In genomic region chr22:36565152-36565507, GRCh38 we compare ENCODE assay signal across 3 cellular contexts.
A peak's percentile ranks its signal among the peaks of the same experiment; 100 is the strongest.
TF ChIP-seq lines count a peak whose summit lies in the region.

No MANE protein-coding gene starts in this region.

TF ChIP-seq in HepG2, 621 proteins besides CTCF, POLR2A, EP300 and RAD21:
- TF ChIP-seq ZNF883 (CRISPR knock-in tag; IDR thresholded peaks at IDR 0.05; ENCODE audit: not compliant biosample characterization) (no peak), ZNF768 (CRISPR knock-in tag; IDR thresholded peaks at IDR 0.05) (peak; percentile 69)

TF ChIP-seq in IMR-90, 13 proteins besides CTCF, POLR2A, EP300 and RAD21:
- TF ChIP-seq MAZ (IDR thresholded peaks at IDR 0.05; ENCODE audit: borderline replicate concordance, low read depth, low read length) (no peak), CEBPB (IDR thresholded peaks at IDR 0.05; ENCODE audit: low read depth, low read length) (no peak), SMC3 (IDR thresholded peaks at IDR 0.05; ENCODE audit: low read depth, low read length) (no peak), RFX5 (IDR thresholded peaks at IDR 0.05; ENCODE audit: low read depth, low read length) (no peak), MXI1 (IDR thresholded peaks at IDR 0.05; ENCODE audit: borderline replicate concordance, low read depth, low read length) (no peak)
- TF ChIP-seq, protein P1, sequence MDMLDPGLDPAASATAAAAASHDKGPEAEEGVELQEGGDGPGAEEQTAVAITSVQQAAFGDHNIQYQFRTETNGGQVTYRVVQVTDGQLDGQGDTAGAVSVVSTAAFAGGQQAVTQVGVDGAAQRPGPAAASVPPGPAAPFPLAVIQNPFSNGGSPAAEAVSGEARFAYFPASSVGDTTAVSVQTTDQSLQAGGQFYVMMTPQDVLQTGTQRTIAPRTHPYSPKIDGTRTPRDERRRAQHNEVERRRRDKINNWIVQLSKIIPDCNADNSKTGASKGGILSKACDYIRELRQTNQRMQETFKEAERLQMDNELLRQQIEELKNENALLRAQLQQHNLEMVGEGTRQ (IDR thresholded peaks at IDR 0.05; ENCODE audit: low read depth, low read length), result no peak

TF ChIP-seq in K562, 482 proteins besides CTCF, POLR2A, EP300 and RAD21:
- peak; percentile 27; the same call in 1 of the 2 replicates for TF ChIP-seq BCOR (IDR thresholded peaks at IDR 0.05)
- peak; percentile 24 for TF ChIP-seq ZFP36 (IDR thresholded peaks at IDR 0.05; ENCODE audit: low read depth, low read length, partially characterized antibody)
- TF ChIP-seq ZNF830 (CRISPR knock-in tag; IDR thresholded peaks at IDR 0.05), result no peak
- TF ChIP-seq ZBTB12 (CRISPR knock-in tag; IDR thresholded peaks at IDR 0.05), result no peak
- TF ChIP-seq RBM22 (IDR thresholded peaks at IDR 0.05; ENCODE audit: low read depth, low read length, poor library complexity, severe bottlenecking), result no peak
- TF ChIP-seq SMARCC2 (IDR thresholded peaks at IDR 0.05; ENCODE audit: low read depth), result no peak
- peak; percentile 52 for TF ChIP-seq RBM25 (IDR thresholded peaks at IDR 0.05; ENCODE audit: low read depth, low read length, severe bottlenecking)
- no peak for TF ChIP-seq KDM4B (IDR thresholded peaks at IDR 0.05; ENCODE audit: borderline replicate concordance in 2 of 2, low read depth in 1 of 2)
- TF ChIP-seq, protein P2, sequence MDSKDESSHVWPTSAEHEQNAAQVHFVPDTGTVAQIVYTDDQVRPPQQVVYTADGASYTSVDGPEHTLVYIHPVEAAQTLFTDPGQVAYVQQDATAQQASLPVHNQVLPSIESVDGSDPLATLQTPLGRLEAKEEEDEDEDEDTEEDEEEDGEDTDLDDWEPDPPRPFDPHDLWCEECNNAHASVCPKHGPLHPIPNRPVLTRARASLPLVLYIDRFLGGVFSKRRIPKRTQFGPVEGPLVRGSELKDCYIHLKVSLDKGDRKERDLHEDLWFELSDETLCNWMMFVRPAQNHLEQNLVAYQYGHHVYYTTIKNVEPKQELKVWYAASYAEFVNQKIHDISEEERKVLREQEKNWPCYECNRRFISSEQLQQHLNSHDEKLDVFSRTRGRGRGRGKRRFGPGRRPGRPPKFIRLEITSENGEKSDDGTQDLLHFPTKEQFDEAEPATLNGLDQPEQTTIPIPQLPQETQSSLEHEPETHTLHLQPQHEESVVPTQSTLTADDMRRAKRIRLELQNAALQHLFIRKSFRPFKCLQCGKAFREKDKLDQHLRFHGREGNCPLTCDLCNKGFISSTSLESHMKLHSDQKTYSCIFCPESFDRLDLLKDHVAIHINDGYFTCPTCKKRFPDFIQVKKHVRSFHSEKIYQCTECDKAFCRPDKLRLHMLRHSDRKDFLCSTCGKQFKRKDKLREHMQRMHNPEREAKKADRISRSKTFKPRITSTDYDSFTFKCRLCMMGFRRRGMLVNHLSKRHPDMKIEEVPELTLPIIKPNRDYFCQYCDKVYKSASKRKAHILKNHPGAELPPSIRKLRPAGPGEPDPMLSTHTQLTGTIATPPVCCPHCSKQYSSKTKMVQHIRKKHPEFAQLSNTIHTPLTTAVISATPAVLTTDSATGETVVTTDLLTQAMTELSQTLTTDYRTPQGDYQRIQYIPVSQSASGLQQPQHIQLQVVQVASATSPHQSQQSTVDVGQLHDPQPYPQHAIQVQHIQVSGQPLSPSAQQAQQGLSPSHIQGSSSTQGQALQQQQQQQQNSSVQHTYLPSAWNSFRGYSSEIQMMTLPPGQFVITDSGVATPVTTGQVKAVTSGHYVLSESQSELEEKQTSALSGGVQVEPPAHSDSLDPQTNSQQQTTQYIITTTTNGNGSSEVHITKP (IDR thresholded peaks at IDR 0.05; ENCODE audit: partially characterized antibody), result no peak
- TF ChIP-seq VEZF1 (CRISPR knock-in tag; IDR thresholded peaks at IDR 0.05), result no peak
- TF ChIP-seq PTRF (tag; IDR thresholded peaks at IDR 0.05), result no peak
- no peak for TF ChIP-seq ZNF146 (CRISPR knock-in tag; IDR thresholded peaks at IDR 0.05; ENCODE audit: unreplicated experiment)
- no peak for TF ChIP-seq IRF1 (CRISPR knock-in tag; IDR thresholded peaks at IDR 0.05; ENCODE audit: borderline replicate concordance)
- TF ChIP-seq HDAC6 (IDR thresholded peaks at IDR 0.05; ENCODE audit: low read depth, low read length), result no peak
